11 cellular contexts compared by ENCODE assay signal in the genomic region with DNA sequence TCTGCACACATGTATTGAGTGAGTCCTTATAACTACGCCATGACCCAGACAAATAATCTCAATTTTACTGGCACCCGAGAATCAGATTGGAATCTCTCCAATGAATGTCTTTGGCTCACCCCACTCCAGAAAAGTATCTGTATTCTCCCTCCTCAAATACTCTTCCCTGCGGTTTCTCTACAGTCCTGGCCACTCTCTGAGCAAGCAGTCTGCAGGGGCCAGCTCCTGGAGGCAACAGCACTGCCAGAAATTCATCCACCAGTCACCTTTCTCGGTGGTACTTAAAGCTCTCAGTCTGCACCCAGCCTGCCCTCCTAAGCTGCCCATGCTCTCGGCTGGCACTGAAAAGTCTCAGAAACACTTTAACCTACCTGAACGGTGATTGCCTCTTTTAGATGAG. TPM values are rescaled to one million over a fixed set of nuclear protein-coding genes. Genes with fewer than 3 reads are reported as not detected.
DNase-seq lines count a peak whose midpoint lies in the region; ATAC-seq, FAIRE-seq and TF ChIP-seq lines count a peak whose summit lies in the region.
"Had no signal": no experiment of that assay in that cellular context is flagged by ENCODE, and none has a peak within 500 bp of the region (broad histone marks: within the 10 kb centered on the region; RNA-seq: fewer than 3 reads in every experiment).

No MANE protein-coding gene starts in this region.

- H3K36me3 ChIP-seq in colonic mucosa (no peaks in the 10 kb centered on the region), muscle layer of duodenum (ENCODE audit: control insufficient read depth in 1 of 2, insufficient read depth in 2 of 2, low read length in 2 of 2) (no peaks in the 10 kb centered on the region)

- TF ChIP-seq EP300 in A549 (IDR thresholded peaks at IDR 0.05) = no peak

- H3K27me3 ChIP-seq in colonic mucosa (no peaks in the 10 kb centered on the region), muscle layer of duodenum (ENCODE audit: low read depth, low read length) (no peaks in the 10 kb centered on the region)

- TF ChIP-seq RAD21 in A549 (conservative IDR thresholded peaks at IDR 0.05 in 1 of 2, IDR thresholded peaks at IDR 0.05 in 1 of 2) = no peak

- H3K4me1 ChIP-seq in A549 (peaks cover 7% of the 10 kb centered on the region; the same call in 2 of the 3 replicates), colonic mucosa (no peaks in the 10 kb centered on the region), muscle layer of duodenum (ENCODE audit: control insufficient read depth in 1 of 2, insufficient read depth in 2 of 2, low read length in 2 of 2) (peaks cover 4 to 7% of the 10 kb centered on the region in 2 donors)

- intact Hi-C loops in colonic mucosa (cut with DNase I) = no loop called here

- H3K4me3 ChIP-seq in A549 (no peak overlapping the region), colonic mucosa (no peak overlapping the region), muscle layer of duodenum (ENCODE audit: low read depth in 1 of 2, low read length in 2 of 2) (peak overlapping the region; percentile 37 to 52)

- POLR2A ChIA-PET in A549 (lab: Yijun Ruan, JAX) = interaction anchor here (0.8 kb wide), 1 partner anchor 20 kb away, joined by 4 read pairs; no protein-coding TSS in a partner anchor

- DNase-seq in A549 (ENCODE audit: low read depth in 1 of 2, low spot score in 1 of 2) = no peak
- DNase-seq in M059J (ENCODE audit: low read depth) = peak; percentile 65
- no peak for DNase-seq in colonic mucosa
- DNase-seq in SHP77 treated with DMSO at 0.1 percent for 48 hours (lab: John Stamatoyannopoulos, UW) = no peak
- DNase-seq in NCI-H526 (lab: John Stamatoyannopoulos, UW) = no peak
- DNase-seq: Caco-2, mesendoderm, NCI-H345 had no signal

- ATAC-seq in A549 = peak; percentile 39 to 40; a peak in 3 of 6 replicates
- ATAC-seq in GM19397 (IDR thresholded peaks at IDR 0.05; ENCODE audit: unreplicated experiment) = no peak
- ATAC-seq in HG02840 (IDR thresholded peaks at IDR 0.05; ENCODE audit: low FRiP score, unreplicated experiment) = no peak

- CTCF ChIA-PET in A549 (lab: Yijun Ruan, JAX) = interaction anchor here (0.8 to 4.0 kb wide), 7 partner anchors 17 to 89 kb away, joined by 3 to 15 read pairs (median 3); a partner anchor contains a TSS

- 89% methylated on average over 6 of the region's 6 CpGs for WGBS in A549 (ENCODE audit: missing lambda C conversion rate)

- H3K4me2 ChIP-seq in A549 = no peak overlapping the region

- H3K9me3 ChIP-seq in A549 = no peaks in the 10 kb centered on the region
- H3K9me3 ChIP-seq in colonic mucosa = no peaks in the 10 kb centered on the region
- no peaks in the 10 kb centered on the region for H3K9me3 ChIP-seq in muscle layer of duodenum (ENCODE audit: control insufficient read depth in 1 of 2, low read length in 2 of 2)
- H3K9me3 ChIP-seq: Caco-2 had no signal

- TF ChIP-seq CTCF in A549 (IDR thresholded peaks at IDR 0.05) (no peak), colonic mucosa (IDR thresholded peaks at IDR 0.05) (no peak)

- peak overlapping the region in 1 of 2 donors; percentile 64 for H3K9ac ChIP-seq in colonic mucosa (ENCODE audit: low read depth in 2 of 2, low read length in 2 of 2)

- TF ChIP-seq POLR2A in A549 (IDR thresholded peaks at IDR 0.05; ENCODE audit: low read length) = no peak

- no peak for FAIRE-seq in A549 (lab: Jason Lieb, UNC)

- no peak overlapping the region for H3K27ac ChIP-seq in A549
- H3K27ac ChIP-seq in colonic mucosa = peak overlapping the region; percentile 47
- peak overlapping the region; percentile 67 for H3K27ac ChIP-seq in muscle layer of duodenum (ENCODE audit: low read length)

TF ChIP-seq in A549, 52 proteins besides CTCF, POLR2A, EP300 and RAD21:
- TF ChIP-seq JUN (IDR thresholded peaks at IDR 0.05) (no peak), ZC3H11A (IDR thresholded peaks at IDR 0.05) (no peak), FOSL2 (IDR thresholded peaks at IDR 0.05) (no peak), FOSL2 (CRISPR knock-in tag; IDR thresholded peaks at IDR 0.05) (no peak), KDM1A (IDR thresholded peaks at IDR 0.05; ENCODE audit: low read depth) (no peak)

RNA-seq across cellular contexts. Expression of a gene that starts 16.1 kb away (rescaled TPM):
- polyA plus RNA-seq in A549 (2011; rRNA removed) = 9.4 and 10.9 TPM in 2 replicates
- 1.6 and 1.7 TPM in 2 replicates for polyA plus RNA-seq in A549 (2012; cell fraction: cytosol; rRNA removed)
- 2.0 and 3.2 TPM in 2 replicates for polyA plus RNA-seq in A549 (2012; cell fraction: nucleus; rRNA removed)
- 2.0 to 2.5 TPM (median 2.2 TPM) in 3 replicates for polyA plus RNA-seq in A549 (2017; fragmentation: RNase III; extraction: RNeasy Plus Mini Kit Qiagen cat#74134 plus additional on column Dnase treatment)
- 12.9 and 15.1 TPM in 2 replicates for polyA minus RNA-seq in A549 (2011; rRNA and poly(A)+ RNA removed)
- total RNA-seq in M059J (2014; rRNA removed; shearing (Covaris generic)) = 4.8 and 12.2 TPM in 2 replicates
- total RNA-seq in colonic mucosa = 10 to 100 TPM; 13.7 to 20.0 TPM

Comparison
In these comparisons a context has a peak if more than half of its experiments do, and no peak if none do; other contexts are left out.
1. ATAC-seq: peak in A549 (2 of 2); none in GM19397 (single experiment) and HG02840 (single experiment).
2. H3K27ac ChIP-seq: peak in colonic mucosa (single experiment) and muscle layer of duodenum (single experiment); none in A549 (0 of 2).
3. H3K4me3 ChIP-seq: peak in muscle layer of duodenum (2 of 2); none in A549 (single experiment) and colonic mucosa (single experiment).